Comparison of ENCODE assay signal across 27 cellular contexts in genomic region chr10:132809237-132810140, GRCh38. TPM values are rescaled to one million over a fixed set of nuclear protein-coding genes. Genes with fewer than 3 reads are reported as not detected.
"Had no signal": no experiment of that assay in that cellular context is flagged by ENCODE, and none has a peak within 500 bp of the region (broad histone marks: within the 10 kb centered on the region; RNA-seq: fewer than 3 reads in every experiment).

No MANE protein-coding gene starts in this region.

- ATAC-seq: activated CD8-positive, alpha-beta T cell treated with anti-CD3 and anti-CD28 coated beads for 36 hours; activated naive CD4-positive, alpha-beta T cell treated with anti-CD3 and anti-CD28 coated beads, Interleukin-2, amount 50 U/mL, for 72 hours; activated T-cell treated with anti-CD3 and anti-CD28 coated beads, Interleukin-2, amount 50 U/mL, for 4 hours; gastrocnemius medialis; left cardiac atrium; naive thymus-derived CD8-positive, alpha-beta T cell had no signal

- H3K36me3 ChIP-seq: gastrocnemius medialis had no signal

- H3K4me3 ChIP-seq: coronary artery, dorsolateral prefrontal cortex, gastrocnemius medialis, hepatocyte, testis had no signal

- H3K27me3 ChIP-seq: gastrocnemius medialis, hepatocyte, testis had no signal

- H3K4me3 Mint-ChIP-seq: activated CD4-positive, alpha-beta T cell treated with anti-CD3 and anti-CD28 coated beads, Interleukin-2, amount 10 ng/mL, durations not matched to agents 7 days and 5 days; activated CD8-positive, alpha-beta T cell treated with anti-CD3 and anti-CD28 coated beads for 36 hours; activated T-cell treated with anti-CD3 and anti-CD28 coated beads, Interleukin-2, amount 50 U/mL, for 4 hours; mesothelial cell of epicardium; naive thymus-derived CD8-positive, alpha-beta T cell had no signal

- H3K9me3 ChIP-seq: gastrocnemius medialis, testis had no signal

- H3K9me3 Mint-ChIP-seq: activated CD4-positive, alpha-beta T cell treated with anti-CD3 and anti-CD28 coated beads, Interleukin-2, amount 10 ng/mL, durations not matched to agents 7 days and 5 days; activated CD8-positive, alpha-beta T cell treated with anti-CD3 and anti-CD28 coated beads for 36 hours; activated naive CD4-positive, alpha-beta T cell treated with anti-CD3 and anti-CD28 coated beads, Interleukin-2, amount 50 U/mL, for 72 hours; activated T-cell treated with anti-CD3 and anti-CD28 coated beads, Interleukin-2, amount 50 U/mL, for 4 hours; activated T-helper 2 cell treated with anti-CD3 and anti-CD28 coated beads, Interferon-gamma antibody, Interleukin-2, Interleukin-4, amounts not matched to agents 10 μg/mL and 5 μg/mL and 100 μg/mL, durations not matched to agents 14 hours and 24 hours and 36 hours; mesothelial cell of epicardium; naive thymus-derived CD8-positive, alpha-beta T cell had no signal

- DNase-seq: activated CD4-positive, alpha-beta T cell treated with anti-CD3 and anti-CD28 coated beads, Interleukin-2, amount 10 ng/mL, durations not matched to agents 7 days and 5 days; activated CD4-positive, CD25-positive, alpha-beta regulatory T cell treated with anti-CD3 and anti-CD28 coated beads, Interleukin-2, amount 50 U/mL, for 72 hours; activated CD8-positive, alpha-beta T cell treated with anti-CD3 and anti-CD28 coated beads for 36 hours; activated T-cell treated with anti-CD3 and anti-CD28 coated beads, Interleukin-2, amount 50 U/mL, for 4 hours; cerebellar nuclear complex; effector memory CD4-positive, alpha-beta T cell; erythroblast; gastrocnemius medialis; glutamatergic neuron; islet precursor cell; left cardiac atrium; stimulated activated CD4-positive, alpha-beta T cell treated with anti-CD3 and anti-CD28 coated beads, Interleukin-2, amount 100 ng/mL, for 48 hours; stimulated activated naive CD4-positive, alpha-beta T cell treated with Interleukin-2 at 50 U/mL for 16 hours; T-helper 2 cell; testis; trophoblast cell had no signal

- H3K27ac Mint-ChIP-seq: activated CD4-positive, alpha-beta T cell treated with anti-CD3 and anti-CD28 coated beads, Interleukin-2, amount 10 ng/mL, durations not matched to agents 7 days and 5 days; activated CD8-positive, alpha-beta T cell treated with anti-CD3 and anti-CD28 coated beads for 36 hours; activated naive CD4-positive, alpha-beta T cell treated with anti-CD3 and anti-CD28 coated beads, Interleukin-2, amount 50 U/mL, for 72 hours; activated T-helper 2 cell treated with anti-CD3 and anti-CD28 coated beads, Interferon-gamma antibody, Interleukin-2, Interleukin-4, amounts not matched to agents 10 μg/mL and 5 μg/mL and 100 μg/mL, durations not matched to agents 14 hours and 24 hours and 36 hours; mesothelial cell of epicardium; progenitor cell of endocrine pancreas had no signal

- H3K4me1 Mint-ChIP-seq: activated CD4-positive, alpha-beta T cell treated with anti-CD3 and anti-CD28 coated beads, Interleukin-2, amount 10 ng/mL, durations not matched to agents 7 days and 5 days; naive thymus-derived CD8-positive, alpha-beta T cell had no signal

- H3K27me3 Mint-ChIP-seq: activated CD4-positive, alpha-beta T cell treated with anti-CD3 and anti-CD28 coated beads, Interleukin-2, amount 10 ng/mL, durations not matched to agents 7 days and 5 days; activated CD8-positive, alpha-beta T cell treated with anti-CD3 and anti-CD28 coated beads for 36 hours had no signal

- H3K4me1 ChIP-seq: gastrocnemius medialis, testis had no signal

- H3K36me3 Mint-ChIP-seq: activated naive CD4-positive, alpha-beta T cell treated with anti-CD3 and anti-CD28 coated beads, Interleukin-2, amount 50 U/mL, for 72 hours; mesothelial cell of epicardium; naive thymus-derived CD8-positive, alpha-beta T cell had no signal

- H3K27ac ChIP-seq: coronary artery, dorsolateral prefrontal cortex, gastrocnemius medialis, hepatocyte, testis had no signal

RNA-seq across cellular contexts. Expression of gene NKX6-2, which starts 23.5 kb away (rescaled TPM):
- total RNA-seq: activated CD4-positive, alpha-beta T cell treated with anti-CD3 and anti-CD28 coated beads, Interleukin-2, amount 10 ng/mL, durations not matched to agents 7 days and 5 days; activated CD8-positive, alpha-beta T cell treated with anti-CD3 and anti-CD28 coated beads for 36 hours; activated naive CD4-positive, alpha-beta T cell treated with anti-CD3 and anti-CD28 coated beads, Interleukin-2, amount 50 U/mL, for 72 hours; activated T-cell treated with anti-CD3 and anti-CD28 coated beads, Interleukin-2, amount 50 U/mL, for 4 hours; activated T-helper 2 cell treated with anti-CD3 and anti-CD28 coated beads, Interferon-gamma antibody, Interleukin-2, Interleukin-4, amounts not matched to agents 10 μg/mL and 5 μg/mL and 100 μg/mL, durations not matched to agents 14 hours and 24 hours and 36 hours; bronchial epithelial cell; left cardiac atrium; liver; mesothelial cell of epicardium; naive thymus-derived CD8-positive, alpha-beta T cell; osteocyte had no signal
